Comparison of ENCODE assay signal across 14 cellular contexts in genomic region chr6:16707101-16707783, GRCh38. TPM values are rescaled to one million over a fixed set of nuclear protein-coding genes. Genes with fewer than 3 reads are reported as not detected.
A peak's percentile ranks its signal among the peaks of the same experiment; 100 is the strongest.
DNase-seq lines count a peak whose midpoint lies in the region; ATAC-seq and TF ChIP-seq lines count a peak whose summit lies in the region.
"Had no signal": no experiment of that assay in that cellular context is flagged by ENCODE, and none has a peak within 500 bp of the region (broad histone marks: within the 10 kb centered on the region; RNA-seq: fewer than 3 reads in every experiment).

No MANE protein-coding gene starts in this region.

- peak overlapping the region; percentile 62 for H3K27ac Mint-ChIP-seq in chondrocyte (ENCODE audit: unreplicated experiment)
- H3K27ac Mint-ChIP-seq: activated naive CD4-positive, alpha-beta T cell treated with anti-CD3 and anti-CD28 coated beads for 36 hours had no signal

- H3K36me3 Mint-ChIP-seq in chondrocyte (ENCODE audit: low read depth), result no peaks in the 10 kb centered on the region

- no peaks in the 10 kb centered on the region for H3K27me3 Mint-ChIP-seq in chondrocyte (ENCODE audit: low read depth)

- peaks cover 47% of the 10 kb centered on the region for H3K4me1 Mint-ChIP-seq in chondrocyte (ENCODE audit: low read depth)

- TF ChIP-seq CTCF in chondrocyte (IDR thresholded peaks at IDR 0.05), result no peak

- intact Hi-C loops in left cardiac atrium (cut with DNase I) (no loop called here), left ventricle myocardium superior (cut with micrococcal nuclease) (no loop called here)

- peak; percentile 70 for DNase-seq in CD1c-positive myeloid dendritic cell (ENCODE audit: extremely low spot score)
- peak; percentile 63 for DNase-seq in HT1080 (ENCODE audit: low read depth)
- no peak for DNase-seq in chondrocyte (ENCODE audit: low spot score)
- DNase-seq in NCI-H1436 treated with DMSO at 0.1 percent for 48 hours (lab: John Stamatoyannopoulos, UW), result no peak
- DNase-seq in left cardiac atrium, result no peak
- DNase-seq in left ventricle myocardium superior, result no peak
- DNase-seq: activated naive CD4-positive, alpha-beta T cell treated with anti-CD3 and anti-CD28 coated beads for 36 hours; NCI-H2227 treated with DMSO at 0.1 percent for 48 hours; pancreas; RPMI8226; stimulated activated CD4-positive, alpha-beta T cell treated with anti-CD3 and anti-CD28 coated beads, Interleukin-2, amount 100 ng/mL, for 24 hours; WERI-Rb-1 had no signal

- no peaks in the 10 kb centered on the region for H3K9me3 Mint-ChIP-seq in chondrocyte (ENCODE audit: low read depth)
- H3K9me3 Mint-ChIP-seq: activated naive CD4-positive, alpha-beta T cell treated with anti-CD3 and anti-CD28 coated beads for 36 hours had no signal

- no peak overlapping the region for H3K4me3 Mint-ChIP-seq in chondrocyte (ENCODE audit: unreplicated experiment)
- H3K4me3 Mint-ChIP-seq: activated naive CD4-positive, alpha-beta T cell treated with anti-CD3 and anti-CD28 coated beads for 36 hours had no signal

- ATAC-seq in GM18909 (IDR thresholded peaks at IDR 0.05; ENCODE audit: poor library complexity, unreplicated experiment) (peak; percentile 43), GM21717 (IDR thresholded peaks at IDR 0.05; ENCODE audit: unreplicated experiment) (no peak), left cardiac atrium (no peak), left ventricle myocardium superior (no peak)

RNA-seq across cellular contexts. Expression of gene ATXN1, which starts 54.0 kb away (rescaled TPM):
- total RNA-seq in HT1080 (2014; rRNA removed; shearing (Covaris generic)), result 10.3 and 10.4 TPM in 2 replicates
- 11.3 and 14.1 TPM in 2 replicates for polyA plus RNA-seq in HT1080 (2015; cell fraction: cytosol; rRNA removed)
- polyA plus RNA-seq in HT1080 (2015; cell fraction: nucleus; rRNA removed), result 26.6 and 27.5 TPM in 2 replicates
- total RNA-seq in chondrocyte (59.6 to 65.0 TPM (median 64.5 TPM) in 3 replicates), left cardiac atrium (10 to 100 TPM; 34.6 to 36.7 TPM), left ventricle myocardium superior (45.2 TPM)

Comparison
In these comparisons a context has a peak if more than half of its experiments do, and no peak if none do; other contexts are left out.
1. DNase-seq: peak in CD1c-positive myeloid dendritic cell (single experiment) and HT1080 (single experiment); none in chondrocyte (single experiment), NCI-H1436 treated with DMSO at 0.1 percent for 48 hours (single experiment), left cardiac atrium (single experiment) and left ventricle myocardium superior (single experiment).